28 cellular contexts compared by ENCODE assay signal in genomic region chr15:80878867-80879250, GRCh38.
"Had no signal": no experiment of that assay in that cellular context is flagged by ENCODE, and none has a peak within 500 bp of the region (broad histone marks: within the 10 kb centered on the region; RNA-seq: fewer than 3 reads in every experiment).

No MANE protein-coding gene starts in this region.

- H3K36me3 ChIP-seq: adrenal gland, ascending aorta, WERI-Rb-1 had no signal

- H3K4me1 ChIP-seq: adrenal gland, ascending aorta, body of pancreas had no signal

- H3K27ac ChIP-seq: adrenal gland, ascending aorta, body of pancreas, WERI-Rb-1 had no signal

- H3K27ac Mint-ChIP-seq: activated CD4-positive, alpha-beta memory T cell treated with anti-CD3 and anti-CD28 coated beads, Interleukin-2, amount 10 ng/mL, durations not matched to agents 7 days and 5 days; activated CD4-positive, alpha-beta T cell treated with anti-CD3 and anti-CD28 coated beads for 36 hours; activated naive CD8-positive, alpha-beta T cell treated with anti-CD3 and anti-CD28 coated beads, Interleukin-2, amount 10 ng/mL, durations not matched to agents 7 days and 5 days; activated T-helper 17 cell treated with anti-CD3 and anti-CD28 coated beads, Interleukin-2, amount 50 U/mL, for 72 hours; T-cell had no signal

- DNase-seq: activated CD4-positive, alpha-beta memory T cell treated with anti-CD3 and anti-CD28 coated beads, Interleukin-2, amount 10 ng/mL, durations not matched to agents 7 days and 5 days; activated CD4-positive, alpha-beta T cell treated with anti-CD3 and anti-CD28 coated beads for 36 hours; activated CD4-positive, alpha-beta T cell treated with anti-CD3 and anti-CD28 coated beads, Interleukin-2, amount 50 U/mL, for 1 hour; activated gamma-delta T cell treated with Interleukin-2 at 50 U/mL for 16 hours; activated naive CD4-positive, alpha-beta T cell treated with anti-CD3 and anti-CD28 coated beads, Interleukin-2, amount 50 U/mL, for 16 hours; activated naive CD8-positive, alpha-beta T cell treated with anti-CD3 and anti-CD28 coated beads, Interleukin-2, amount 10 ng/mL, durations not matched to agents 7 days and 5 days; activated T-cell treated with anti-CD3 and anti-CD28 coated beads for 4 hours; activated T-cell treated with anti-CD3 and anti-CD28 coated beads, Interleukin-2, amount 50 U/mL, for 48 hours; adrenal gland; body of pancreas; MM.1S; NCI-H1105; NCI-H1436; NCI-H1694 treated with DMSO at 0.1 percent for 48 hours; NCI-H2029 treated with DMSO at 0.1 percent for 48 hours; NCI-H510A treated with DMSO at 0.1 percent for 48 hours; NCI-H69; NK-92 treated with Interleukin-12 subunit alpha and Interleukin-12 subunit beta, amount 100 ng/mL, for 24 hours; PC-3; SHP77 treated with DMSO at 0.1 percent for 48 hours; T-cell; T-helper 2 cell; T1000; WERI-Rb-1 had no signal

- ATAC-seq: activated CD4-positive, alpha-beta T cell treated with anti-CD3 and anti-CD28 coated beads for 36 hours; activated T-helper 17 cell treated with anti-CD3 and anti-CD28 coated beads, Interleukin-2, amount 50 U/mL, for 72 hours; body of pancreas; PC-3; T-cell had no signal

- H3K4me1 Mint-ChIP-seq: activated CD4-positive, alpha-beta memory T cell treated with anti-CD3 and anti-CD28 coated beads, Interleukin-2, amount 10 ng/mL, durations not matched to agents 7 days and 5 days; activated CD4-positive, alpha-beta T cell treated with anti-CD3 and anti-CD28 coated beads for 36 hours; activated naive CD8-positive, alpha-beta T cell treated with anti-CD3 and anti-CD28 coated beads, Interleukin-2, amount 10 ng/mL, durations not matched to agents 7 days and 5 days; activated T-helper 17 cell treated with anti-CD3 and anti-CD28 coated beads, Interleukin-2, amount 50 U/mL, for 72 hours; central memory CD8-positive, alpha-beta T cell; T-cell had no signal

- H3K27me3 ChIP-seq: adrenal gland, ascending aorta, body of pancreas had no signal

- H3K9me3 ChIP-seq: adrenal gland, ascending aorta, body of pancreas had no signal

- H3K27me3 Mint-ChIP-seq: activated CD4-positive, alpha-beta T cell treated with anti-CD3 and anti-CD28 coated beads for 36 hours; activated T-helper 17 cell treated with anti-CD3 and anti-CD28 coated beads, Interleukin-2, amount 50 U/mL, for 72 hours had no signal

- H3K36me3 Mint-ChIP-seq: activated naive CD8-positive, alpha-beta T cell treated with anti-CD3 and anti-CD28 coated beads, Interleukin-2, amount 10 ng/mL, durations not matched to agents 7 days and 5 days; T-cell had no signal

- FAIRE-seq: RCC 7860 had no signal

- H3K4me3 Mint-ChIP-seq: activated CD4-positive, alpha-beta memory T cell treated with anti-CD3 and anti-CD28 coated beads, Interleukin-2, amount 10 ng/mL, durations not matched to agents 7 days and 5 days; activated CD4-positive, alpha-beta T cell treated with anti-CD3 and anti-CD28 coated beads for 36 hours; activated naive CD8-positive, alpha-beta T cell treated with anti-CD3 and anti-CD28 coated beads, Interleukin-2, amount 10 ng/mL, durations not matched to agents 7 days and 5 days; activated T-helper 17 cell treated with anti-CD3 and anti-CD28 coated beads, Interleukin-2, amount 50 U/mL, for 72 hours; central memory CD8-positive, alpha-beta T cell; T-cell had no signal

- H3K4me3 ChIP-seq: adrenal gland, ascending aorta, body of pancreas had no signal

- H3K9me3 Mint-ChIP-seq: activated CD4-positive, alpha-beta memory T cell treated with anti-CD3 and anti-CD28 coated beads, Interleukin-2, amount 10 ng/mL, durations not matched to agents 7 days and 5 days; activated naive CD8-positive, alpha-beta T cell treated with anti-CD3 and anti-CD28 coated beads, Interleukin-2, amount 10 ng/mL, durations not matched to agents 7 days and 5 days; activated T-helper 17 cell treated with anti-CD3 and anti-CD28 coated beads, Interleukin-2, amount 50 U/mL, for 72 hours; central memory CD8-positive, alpha-beta T cell; T-cell had no signal
